ENCODE assay signal across 22 cellular contexts in the genomic region with DNA sequence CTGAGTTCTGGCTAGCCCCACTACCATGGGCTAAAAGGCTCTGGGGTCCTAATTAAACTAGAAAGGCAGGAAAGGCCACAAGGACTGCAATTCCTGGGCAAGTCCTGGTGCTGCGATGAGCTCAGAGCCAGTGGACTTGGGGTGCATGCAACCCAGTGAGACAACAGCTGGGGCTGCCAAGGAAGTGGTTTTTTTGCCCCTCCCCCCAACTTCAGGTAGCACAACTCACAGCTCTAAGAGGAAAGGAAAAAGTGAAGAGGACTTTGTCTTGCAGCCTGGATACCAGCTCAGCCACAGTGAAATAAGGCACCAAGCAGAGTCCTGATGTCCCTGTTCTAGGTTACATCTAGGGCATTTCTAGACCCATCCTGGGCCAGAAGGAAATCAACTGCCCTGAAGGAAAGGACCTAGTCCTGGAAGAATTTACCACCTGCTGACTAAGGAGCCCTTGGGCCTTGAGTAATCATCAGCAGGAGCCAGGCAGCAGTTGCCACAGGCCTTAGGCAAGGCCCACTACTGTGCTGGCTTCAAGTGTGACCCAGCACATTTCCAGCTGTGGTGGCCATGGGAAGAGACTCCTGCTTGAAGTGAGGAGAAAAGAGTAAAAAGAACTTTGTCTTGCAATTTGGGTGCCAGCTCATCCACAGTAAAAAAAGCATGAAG.
"Had no signal": no experiment of that assay in that cellular context is flagged by ENCODE, and none has a peak within 500 bp of the region (broad histone marks: within the 10 kb centered on the region; RNA-seq: fewer than 3 reads in every experiment).

No MANE protein-coding gene starts in this region.

- H3K4me3 ChIP-seq: dorsolateral prefrontal cortex, heart left ventricle, lower lobe of right lung, neural progenitor cell, testis, upper lobe of left lung had no signal

- H3K4me2 ChIP-seq: neural progenitor cell had no signal

- H3K4me1 ChIP-seq: heart left ventricle, lower lobe of right lung, neural progenitor cell, testis, upper lobe of left lung had no signal

- H3K9me3 ChIP-seq: lower lobe of right lung, testis, upper lobe of left lung had no signal

- H3K9me3 Mint-ChIP-seq: activated T-helper 1 cell treated with anti-CD3 and anti-CD28 coated beads, Interleukin-12 subunit alpha, Interleukin-12 subunit beta, Interleukin-2, Interleukin-4 antibody, amounts not matched to agents 30 ng/mL and 10 ng/mL and 1 ng/mL, durations not matched to agents 14 hours and 24 hours and 36 hours; neural progenitor cell had no signal

- H3K4me3 Mint-ChIP-seq: activated CD8-positive, alpha-beta T cell treated with anti-CD3 and anti-CD28 coated beads, Interleukin-2, amount 10 ng/mL, durations not matched to agents 7 days and 5 days; activated naive CD4-positive, alpha-beta T cell treated with anti-CD3 and anti-CD28 coated beads, Interleukin-2, amount 50 U/mL, for 24 hours; activated T-helper 1 cell treated with anti-CD3 and anti-CD28 coated beads, Interleukin-12 subunit alpha, Interleukin-12 subunit beta, Interleukin-2, Interleukin-4 antibody, amounts not matched to agents 30 ng/mL and 10 ng/mL and 1 ng/mL, durations not matched to agents 14 hours and 24 hours and 36 hours; brain; naive thymus-derived CD4-positive, alpha-beta T cell; neural progenitor cell; T-cell; T-helper 2 cell treated with Interferon-gamma antibody and Interleukin-4, amounts not matched to agents 5 μg/mL and 100 μg/mL, for 36 hours had no signal

- H3K36me3 Mint-ChIP-seq: activated naive CD4-positive, alpha-beta T cell treated with anti-CD3 and anti-CD28 coated beads, Interleukin-2, amount 50 U/mL, for 24 hours; brain; naive thymus-derived CD4-positive, alpha-beta T cell; neural progenitor cell; T-cell had no signal

- H3K4me1 Mint-ChIP-seq: activated naive CD4-positive, alpha-beta T cell treated with anti-CD3 and anti-CD28 coated beads, Interleukin-2, amount 50 U/mL, for 24 hours; brain; naive thymus-derived CD4-positive, alpha-beta T cell; neural progenitor cell; T-cell had no signal

- H3K27ac Mint-ChIP-seq: activated CD8-positive, alpha-beta T cell treated with anti-CD3 and anti-CD28 coated beads, Interleukin-2, amount 10 ng/mL, durations not matched to agents 7 days and 5 days; activated naive CD4-positive, alpha-beta T cell treated with anti-CD3 and anti-CD28 coated beads, Interleukin-2, amount 50 U/mL, for 24 hours; activated T-helper 1 cell treated with anti-CD3 and anti-CD28 coated beads, Interleukin-12 subunit alpha, Interleukin-12 subunit beta, Interleukin-2, Interleukin-4 antibody, amounts not matched to agents 30 ng/mL and 10 ng/mL and 1 ng/mL, durations not matched to agents 14 hours and 24 hours and 36 hours; brain; naive thymus-derived CD4-positive, alpha-beta T cell; neural progenitor cell; T-cell; T-helper 2 cell treated with Interferon-gamma antibody and Interleukin-4, amounts not matched to agents 5 μg/mL and 100 μg/mL, for 36 hours had no signal

- H3K36me3 ChIP-seq: heart left ventricle, lower lobe of right lung, neural progenitor cell, upper lobe of left lung had no signal

- H2AFZ ChIP-seq: neural progenitor cell had no signal

- H3K27ac ChIP-seq: dorsolateral prefrontal cortex, heart left ventricle, lower lobe of right lung, neural progenitor cell, testis, upper lobe of left lung had no signal

- H3K27me3 ChIP-seq: dorsolateral prefrontal cortex, heart left ventricle, neural progenitor cell, testis, upper lobe of left lung had no signal

- H3K9ac ChIP-seq: neural progenitor cell had no signal

- ATAC-seq: activated CD8-positive, alpha-beta T cell treated with anti-CD3 and anti-CD28 coated beads, Interleukin-2, amount 10 ng/mL, durations not matched to agents 7 days and 5 days; heart left ventricle; left lobe of liver; lower lobe of right lung; naive thymus-derived CD4-positive, alpha-beta T cell; T-cell had no signal

- DNase-seq: activated CD4-positive, alpha-beta T cell treated with anti-CD3 and anti-CD28 coated beads for 1 hour; activated CD4-positive, alpha-beta T cell treated with anti-CD3 and anti-CD28 coated beads, Interleukin-2, amount 50 U/mL, for 1 hour; activated CD8-positive, alpha-beta T cell treated with anti-CD3 and anti-CD28 coated beads, Interleukin-2, amount 10 ng/mL, durations not matched to agents 7 days and 5 days; activated gamma-delta T cell treated with Interleukin-2 at 50 U/mL for 16 hours; anterior cingulate cortex; central memory CD4-positive, alpha-beta T cell; dorsolateral prefrontal cortex; heart left ventricle; kidney; lower lobe of right lung; naive thymus-derived CD4-positive, alpha-beta T cell; stimulated activated CD4-positive, alpha-beta T cell treated with anti-CD3 and anti-CD28 coated beads, Interleukin-4, amount 100 ng/mL, for 1 hour; stimulated activated naive CD4-positive, alpha-beta T cell; T-cell; testis; upper lobe of left lung had no signal

- H3K27me3 Mint-ChIP-seq: activated naive CD4-positive, alpha-beta T cell treated with anti-CD3 and anti-CD28 coated beads, Interleukin-2, amount 50 U/mL, for 24 hours; naive thymus-derived CD4-positive, alpha-beta T cell; T-cell had no signal
